ENCODE assay signal across 8 cellular contexts in the genomic region with DNA sequence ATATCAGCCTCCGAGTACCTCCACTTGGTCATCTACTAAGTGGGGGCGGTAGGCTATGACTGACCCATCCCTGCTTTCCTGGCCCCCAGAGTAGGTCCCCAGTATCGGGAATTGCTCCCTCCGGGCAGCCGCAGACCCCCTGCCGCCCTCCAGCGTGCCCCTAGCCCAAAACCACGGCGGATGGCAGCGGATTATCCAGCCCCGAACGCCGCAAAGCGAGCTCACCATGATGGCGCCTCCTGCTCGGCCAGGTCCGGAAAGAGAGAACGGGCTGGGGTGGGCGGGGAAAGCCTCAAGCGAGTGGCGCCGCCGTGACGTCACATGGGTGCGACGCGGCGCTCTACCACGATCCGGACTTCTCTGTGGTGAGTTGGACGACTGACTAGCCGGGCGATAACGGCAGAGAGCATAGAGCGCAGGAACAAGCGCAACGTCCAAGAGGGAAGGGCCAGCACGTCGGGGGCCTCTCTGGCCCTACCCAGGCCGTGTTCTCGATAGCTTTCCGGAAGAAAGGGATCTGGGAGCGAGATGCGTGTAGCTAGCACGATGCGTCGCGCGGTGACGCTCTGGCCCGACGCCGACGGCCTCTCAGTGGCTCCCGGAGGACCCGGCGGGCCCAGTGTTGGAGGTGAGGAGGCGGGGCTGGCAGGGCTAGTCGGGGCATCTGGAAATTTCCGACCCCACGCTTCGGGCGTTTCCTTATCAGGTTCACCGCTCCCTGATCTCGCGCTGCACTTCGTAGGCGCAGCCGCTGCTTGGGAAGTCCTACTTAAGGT. TPM values are rescaled to one million over a fixed set of nuclear protein-coding genes. Genes with fewer than 3 reads are reported as not detected.
DNase-seq lines count a peak whose midpoint lies in the region; ATAC-seq, FAIRE-seq and TF ChIP-seq lines count a peak whose summit lies in the region.

Gene RPL18 (minus strand): TSS at position 263 of the 776 bp plus-strand sequence. CDS start 35 bp downstream, at position 228.
A gene with protein sequence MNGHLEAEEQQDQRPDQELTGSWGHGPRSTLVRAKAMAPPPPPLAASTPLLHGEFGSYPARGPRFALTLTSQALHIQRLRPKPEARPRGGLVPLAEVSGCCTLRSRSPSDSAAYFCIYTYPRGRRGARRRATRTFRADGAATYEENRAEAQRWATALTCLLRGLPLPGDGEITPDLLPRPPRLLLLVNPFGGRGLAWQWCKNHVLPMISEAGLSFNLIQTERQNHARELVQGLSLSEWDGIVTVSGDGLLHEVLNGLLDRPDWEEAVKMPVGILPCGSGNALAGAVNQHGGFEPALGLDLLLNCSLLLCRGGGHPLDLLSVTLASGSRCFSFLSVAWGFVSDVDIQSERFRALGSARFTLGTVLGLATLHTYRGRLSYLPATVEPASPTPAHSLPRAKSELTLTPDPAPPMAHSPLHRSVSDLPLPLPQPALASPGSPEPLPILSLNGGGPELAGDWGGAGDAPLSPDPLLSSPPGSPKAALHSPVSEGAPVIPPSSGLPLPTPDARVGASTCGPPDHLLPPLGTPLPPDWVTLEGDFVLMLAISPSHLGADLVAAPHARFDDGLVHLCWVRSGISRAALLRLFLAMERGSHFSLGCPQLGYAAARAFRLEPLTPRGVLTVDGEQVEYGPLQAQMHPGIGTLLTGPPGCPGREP (plus strand): TSS at position 591 of the 776 bp plus-strand sequence. CDS start 1,009 bp downstream, outside the sequence.

- H3K9me3 ChIP-seq in HUES64 (ENCODE audit: insufficient read depth, low read depth, low read length) (no peaks in the 10 kb centered on the region), OCI-LY1 (ENCODE audit: low read length) (no peaks in the 10 kb centered on the region)

- H4K20me1 ChIP-seq in OCI-LY1 (ENCODE audit: insufficient read depth, low read length) = no peaks in the 10 kb centered on the region

- H3K27ac Mint-ChIP-seq in Calu3 (ENCODE audit: unreplicated experiment) (peak within 1 kb of the TSS; percentile 100), mesothelial cell of epicardium (peak within 1 kb of the TSS; percentile 99)

- H3K4me1 Mint-ChIP-seq in Calu3 (ENCODE audit: low read depth, unreplicated experiment) = peaks cover 52% of the 10 kb centered on the region
- H3K4me1 Mint-ChIP-seq in mesothelial cell of epicardium = peaks cover 49% of the 10 kb centered on the region

- no peaks in the 10 kb centered on the region for H3K27me3 ChIP-seq in HUES64 (ENCODE audit: insufficient read depth, low read length)
- H3K27me3 ChIP-seq in OCI-LY1 (ENCODE audit: insufficient read depth, low read length) = no peaks in the 10 kb centered on the region

- no TSS peak for BruUV-seq in Calu3 (replicated peaks; lab: Mats Ljungman, UMichigan)

- H3F3A ChIP-seq in OCI-LY1 (ENCODE audit: insufficient read depth, low read length) = no peaks in the 10 kb centered on the region

- peak within 1 kb of the TSS; percentile 94 for H3K4me3 Mint-ChIP-seq in Calu3 (ENCODE audit: low read depth, unreplicated experiment)
- H3K4me3 Mint-ChIP-seq in mesothelial cell of epicardium = peak within 1 kb of the TSS; percentile 99

- H3K4me2 ChIP-seq in OCI-LY1 (ENCODE audit: low read length) = peak within 1 kb of the TSS; percentile 92

- H3K27ac ChIP-seq in HUES64 (ENCODE audit: low read depth, low read length) (peak within 1 kb of the TSS; percentile 99), OCI-LY1 (ENCODE audit: low read depth, low read length, poor library complexity, severe bottlenecking) (peak within 1 kb of the TSS; percentile 67)

- H3K79me2 ChIP-seq in OCI-LY1 (ENCODE audit: insufficient read depth, low read length) = peaks cover 20% of the 10 kb centered on the region

- H2AFZ ChIP-seq in OCI-LY1 (ENCODE audit: low read length) = no peak within 1 kb of the TSS

- peak; percentile 96 for FAIRE-seq in endometrium (lab: Jason Lieb, UNC)

- H3K36me3 Mint-ChIP-seq in Calu3 (ENCODE audit: insufficient read depth, unreplicated experiment) = peaks cover 64% of the 10 kb centered on the region
- peaks cover 5% of the 10 kb centered on the region for H3K36me3 Mint-ChIP-seq in mesothelial cell of epicardium

- H3K9me2 ChIP-seq in OCI-LY1 (ENCODE audit: low read depth, low read length) = no peaks in the 10 kb centered on the region

- CTCF ChIA-PET in Calu3 (lab: Charles Lee) = interaction anchor here (0.5 to 1.4 kb wide), 3 partner anchors 10 to 91 kb away, joined by 3 to 5 read pairs (median 5); partner anchors contain the start of gene DBP

- H3K27me3 Mint-ChIP-seq in Calu3 (ENCODE audit: unreplicated experiment) (no peaks in the 10 kb centered on the region), mesothelial cell of epicardium (ENCODE audit: low read depth) (no peaks in the 10 kb centered on the region)

- H3K36me3 ChIP-seq in HUES64 (ENCODE audit: insufficient read depth, low read length) (peaks cover 35% of the 10 kb centered on the region), OCI-LY1 (ENCODE audit: insufficient read depth, low read length) (peaks cover 40% of the 10 kb centered on the region)

- H3K4me1 ChIP-seq in HUES64 (ENCODE audit: insufficient read depth, low read length) (peaks cover 43% of the 10 kb centered on the region), OCI-LY1 (ENCODE audit: insufficient read depth, low read length, severe bottlenecking) (peaks cover 61% of the 10 kb centered on the region)

- peak within 1 kb of the TSS; percentile 99 for H3K9ac ChIP-seq in HUES64 (ENCODE audit: low read depth, low read length)
- peak within 1 kb of the TSS; percentile 99 for H3K9ac ChIP-seq in OCI-LY1 (ENCODE audit: low read length)

- DNase-seq in Calu3 (peak; percentile 98), mesothelial cell of epicardium (ENCODE audit: low spot score in 2 of 2, unreplicated experiment in 2 of 2) (peak; percentile 95 to 96)
- peak; percentile 95 for DNase-seq in activated CD8-positive, alpha-beta memory T cell treated with anti-CD3 and anti-CD28 coated beads, Interleukin-2, amount 50 U/mL, for 4 hours
- DNase-seq in stimulated activated CD8-positive, alpha-beta memory T cell treated with anti-CD3 and anti-CD28 coated beads, Interleukin-15, amount 100 ng/mL, for 48 hours (ENCODE audit: low read depth in 2 of 2) = peak; percentile 94 to 95

- H3K9me3 Mint-ChIP-seq in Calu3 (ENCODE audit: low read depth, unreplicated experiment) (no peaks in the 10 kb centered on the region), mesothelial cell of epicardium (no peaks in the 10 kb centered on the region)

- under 1% methylated on average over 69 of the region's 69 CpGs for WGBS in HUES64

- intact Hi-C loops in Calu3 (cut with micrococcal nuclease; ENCODE audit: unreplicated experiment) = no loop called here

- peak; percentile 75 for ATAC-seq in GM21447 (IDR thresholded peaks at IDR 0.05; ENCODE audit: unreplicated experiment)

- TF ChIP-seq CTCF in Calu3 (IDR thresholded peaks at IDR 0.05; ENCODE audit: unreplicated experiment) = no peak
- no peak for TF ChIP-seq CTCF in OCI-LY1 (IDR thresholded peaks at IDR 0.05; ENCODE audit: low read length)
- TF ChIP-seq CTCF in mesothelial cell of epicardium (IDR thresholded peaks at IDR 0.05; ENCODE audit: unreplicated experiment) = no peak

- peak within 1 kb of the TSS; percentile 97 for H3K4me3 ChIP-seq in HUES64 (ENCODE audit: low read length)
- peak within 1 kb of the TSS; percentile 95 for H3K4me3 ChIP-seq in OCI-LY1 (ENCODE audit: low read depth, low read length, poor library complexity, severe bottlenecking)

RNA-seq across cellular contexts. Expression of gene RPL18, which starts in this region (rescaled TPM):
- 1,224 and 1,339 TPM in 2 replicates for total RNA-seq in Calu3 (2022)
- polyA plus RNA-seq in HUES64 (2013, experiment 1 of 2) = 1,104 TPM
- polyA plus RNA-seq in HUES64 (2013, experiment 2 of 2) = 1,173 TPM
- 1,586 to 1,657 TPM (median 1,644 TPM) in 3 replicates for total RNA-seq in mesothelial cell of epicardium

RNA-seq across cellular contexts. Expression of the second gene that starts in this region (rescaled TPM):
- total RNA-seq in Calu3 (2022) (20.5 and 24.2 TPM in 2 replicates), mesothelial cell of epicardium (25.3 to 28.6 TPM (median 27.7 TPM) in 3 replicates)
- polyA plus RNA-seq in HUES64 (2013, experiment 1 of 2) = 34.3 TPM
- polyA plus RNA-seq in HUES64 (2013, experiment 2 of 2) = 32.1 TPM

Comparison
In these comparisons a context has a peak if more than half of its experiments do, and no peak if none do; other contexts are left out.
1. Peak in every context shown above with its lines: DNase-seq, ATAC-seq, H3K4me3 ChIP-seq and H3K27ac ChIP-seq.